ENCODE assay signal across 10 cellular contexts in the genomic region with DNA sequence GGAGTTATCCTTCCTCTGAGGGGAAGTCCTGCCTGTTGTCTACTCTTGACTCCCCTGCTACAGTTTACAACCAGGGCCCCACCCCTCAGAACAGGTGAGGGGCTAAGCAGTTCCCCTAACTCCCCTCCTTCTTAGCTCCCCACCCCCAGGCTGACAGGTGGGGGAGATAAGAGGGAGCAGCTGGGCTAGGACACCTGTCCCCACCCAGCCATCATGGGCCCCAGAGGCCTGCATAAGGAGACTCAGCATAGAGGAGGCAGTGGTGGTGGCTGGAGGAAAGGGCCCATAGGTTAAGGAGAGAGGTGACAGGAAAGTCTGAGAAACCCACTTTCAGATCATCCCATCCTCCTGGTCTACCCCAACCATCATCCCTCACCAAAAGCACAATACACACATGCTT. TPM values are rescaled to one million over a fixed set of nuclear protein-coding genes. Genes with fewer than 3 reads are reported as not detected.
DNase-seq lines count a peak whose midpoint lies in the region; ATAC-seq and TF ChIP-seq lines count a peak whose summit lies in the region.
"Had no signal": no experiment of that assay in that cellular context is flagged by ENCODE, and none has a peak within 500 bp of the region (broad histone marks: within the 10 kb centered on the region; RNA-seq: fewer than 3 reads in every experiment).

No MANE protein-coding gene starts in this region.

- H3K27ac ChIP-seq in left ventricle myocardium inferior (replicated peaks) (peak overlapping the region; percentile 100), A673 (ENCODE audit: low read depth, low read length, poor library complexity, severe bottlenecking) (no peak overlapping the region)

- CTCF ChIA-PET in A673 (lab: Charles Lee), result no interaction called here

- H3K4me1 Mint-ChIP-seq in stimulated activated naive B cell treated with anti-CD40 and anti-IgM and Interleukin-4, amounts not matched to agents 10 μg/mL and 1 μg/mL and 100 μg/mL, for 72 hours, result peaks cover 91 to 100% of the 10 kb centered on the region in 2 donors

- H3K9me3 ChIP-seq in left ventricle myocardium inferior (replicated peaks) (no peaks in the 10 kb centered on the region), A673 (ENCODE audit: low read depth, low read length, poor library complexity, severe bottlenecking) (no peaks in the 10 kb centered on the region)

- H3K9me3 Mint-ChIP-seq in stimulated activated naive B cell treated with anti-CD40 and anti-IgM and Interleukin-4, amounts not matched to agents 10 μg/mL and 1 μg/mL and 100 μg/mL, for 72 hours, result no peaks in the 10 kb centered on the region
- H3K9me3 Mint-ChIP-seq: neural crest cell had no signal

- no TSS peak for BruUV-seq in A673 (replicated peaks; lab: Mats Ljungman, UMichigan)

- intact Hi-C loops in left ventricle myocardium inferior (cut with micrococcal nuclease) (no loop called here), A673 (cut with micrococcal nuclease; ENCODE audit: unreplicated experiment) (no loop called here)

- ATAC-seq in stimulated activated naive B cell treated with anti-CD40 and anti-IgM and Interleukin-4, amounts not matched to agents 10 μg/mL and 1 μg/mL and 100 μg/mL, for 72 hours (replicated peaks), result no peak
- no peak for ATAC-seq in GM21367 (IDR thresholded peaks at IDR 0.05; ENCODE audit: unreplicated experiment)
- ATAC-seq in GM18502 (IDR thresholded peaks at IDR 0.05; ENCODE audit: poor library complexity, unreplicated experiment), result no peak

- TF ChIP-seq POLR2A in GM18951 (IDR thresholded peaks at IDR 0.05; ENCODE audit: extremely low read depth, insufficient read depth, insufficient read length), result peak; percentile 6

- peak overlapping the region; percentile 66 to 67 for H3K4me3 Mint-ChIP-seq in stimulated activated naive B cell treated with anti-CD40 and anti-IgM and Interleukin-4, amounts not matched to agents 10 μg/mL and 1 μg/mL and 100 μg/mL, for 72 hours
- H3K4me3 Mint-ChIP-seq: neural crest cell had no signal

- POLR2A ChIA-PET in A673 (lab: Charles Lee; ENCODE audit: low non-redundant PET), result no interaction called here

- H3K27me3 ChIP-seq in left ventricle myocardium inferior (ENCODE audit: low read depth) (no peaks in the 10 kb centered on the region), A673 (replicated peaks; ENCODE audit: insufficient read depth, low read depth, low read length, poor library complexity) (no peaks in the 10 kb centered on the region)

- no peaks in the 10 kb centered on the region for H3K27me3 Mint-ChIP-seq in stimulated activated naive B cell treated with anti-CD40 and anti-IgM and Interleukin-4, amounts not matched to agents 10 μg/mL and 1 μg/mL and 100 μg/mL, for 72 hours

- in situ Hi-C loops in GM18951 (cut with MboI; ENCODE audit: low sequenced_read_pairs, unreplicated experiment), result no loop called here

- H3K4me1 ChIP-seq in left ventricle myocardium inferior (peaks cover 100% of the 10 kb centered on the region), A673 (ENCODE audit: insufficient read depth, low read length, poor library complexity, severe bottlenecking) (peaks cover 46% of the 10 kb centered on the region)

- TF ChIP-seq CTCF in left ventricle myocardium inferior (IDR thresholded peaks at IDR 0.05; ENCODE audit: borderline replicate concordance) (no peak), A673 (conservative IDR thresholded peaks at IDR 0.05; ENCODE audit: low read depth, low read length) (no peak)

- peaks cover 38 to 61% of the 10 kb centered on the region in 2 donors for H3K36me3 Mint-ChIP-seq in stimulated activated naive B cell treated with anti-CD40 and anti-IgM and Interleukin-4, amounts not matched to agents 10 μg/mL and 1 μg/mL and 100 μg/mL, for 72 hours

- H3K36me3 ChIP-seq in left ventricle myocardium inferior, result no peaks in the 10 kb centered on the region
- no peaks in the 10 kb centered on the region for H3K36me3 ChIP-seq in A673 (ENCODE audit: insufficient read depth, low read length, poor library complexity, severe bottlenecking)

- H3K4me3 ChIP-seq in left ventricle myocardium inferior, result peak overlapping the region; percentile 98
- no peak overlapping the region for H3K4me3 ChIP-seq in A673 (ENCODE audit: low read depth, low read length, poor library complexity, severe bottlenecking)

- peak; percentile 54 for DNase-seq in RPMI8226
- no peak for DNase-seq in left ventricle myocardium inferior
- no peak for DNase-seq in stimulated activated naive B cell treated with anti-CD40 and anti-IgM and Interleukin-4, amounts not matched to agents 10 μg/mL and 1 μg/mL and 100 μg/mL, for 72 hours
- DNase-seq in A673 (ENCODE audit: low spot score), result no peak
- no peak for DNase-seq in cortex of kidney (lab: John Stamatoyannopoulos, UW)
- DNase-seq: NCI-H226 had no signal

- H3K27ac Mint-ChIP-seq in stimulated activated naive B cell treated with anti-CD40 and anti-IgM and Interleukin-4, amounts not matched to agents 10 μg/mL and 1 μg/mL and 100 μg/mL, for 72 hours, result peak overlapping the region; percentile 90

RNA-seq across cellular contexts. Expression of a gene that starts 6.8 kb away (rescaled TPM):
- total RNA-seq in left ventricle myocardium inferior, result 96.8 TPM
- total RNA-seq in A673 (2021), result 18.3 and 21.8 TPM in 2 replicates
